25 cellular contexts compared by ENCODE assay signal in genomic region chrX:20300822-20301221, GRCh38. TPM values are rescaled to one million over a fixed set of nuclear protein-coding genes. Genes with fewer than 3 reads are reported as not detected.
DNase-seq lines count a peak whose midpoint lies in the region; ATAC-seq lines count a peak whose summit lies in the region.
"Had no signal": no experiment of that assay in that cellular context is flagged by ENCODE, and none has a peak within 500 bp of the region (broad histone marks: within the 10 kb centered on the region; RNA-seq: fewer than 3 reads in every experiment).

No MANE protein-coding gene starts in this region.

- no peaks in the 10 kb centered on the region for H3K4me1 Mint-ChIP-seq in activated T-cell treated with anti-CD3 and anti-CD28 coated beads, Interleukin-2, amount 50 U/mL, for 72 hours (ENCODE audit: low read depth)
- H3K4me1 Mint-ChIP-seq in activated T-cell treated with anti-CD3 and anti-CD28 coated beads, Interleukin-2, amount 50 U/mL, for 4 hours (ENCODE audit: low read depth) = peaks cover 4% of the 10 kb centered on the region

- H3K4me3 Mint-ChIP-seq in activated T-cell treated with anti-CD3 and anti-CD28 coated beads, Interleukin-2, amount 50 U/mL, for 72 hours = no peak overlapping the region
- no peak overlapping the region for H3K4me3 Mint-ChIP-seq in activated T-cell treated with anti-CD3 and anti-CD28 coated beads, Interleukin-2, amount 50 U/mL, for 4 hours
- H3K4me3 Mint-ChIP-seq: CD4-positive, alpha-beta T cell; central memory CD8-positive, alpha-beta T cell; dendritic cell treated with granulocyte-macrophage colony-stimulating factor and Interleukin-4, amounts not matched to agents 40 ng/mL and 50 ng/mL, for 4 days; natural killer cell treated with Interleukin-12 subunit alpha and Interleukin-12 subunit beta and Interleukin-15 and Interleukin-18, amount 100 ng/mL, for 72 hours; type B pancreatic cell had no signal

- H3K36me3 Mint-ChIP-seq in activated T-cell treated with anti-CD3 and anti-CD28 coated beads, Interleukin-2, amount 50 U/mL, for 72 hours (ENCODE audit: insufficient read depth in 2 of 2) = no peaks in the 10 kb centered on the region
- H3K36me3 Mint-ChIP-seq in activated T-cell treated with anti-CD3 and anti-CD28 coated beads, Interleukin-2, amount 50 U/mL, for 4 hours (ENCODE audit: insufficient read depth) = no peaks in the 10 kb centered on the region
- H3K36me3 Mint-ChIP-seq: natural killer cell treated with Interleukin-12 subunit alpha and Interleukin-12 subunit beta and Interleukin-15 and Interleukin-18, amount 100 ng/mL, for 72 hours had no signal

- H3K9me3 Mint-ChIP-seq in activated T-cell treated with anti-CD3 and anti-CD28 coated beads, Interleukin-2, amount 50 U/mL, for 72 hours = no peaks in the 10 kb centered on the region
- no peaks in the 10 kb centered on the region for H3K9me3 Mint-ChIP-seq in activated T-cell treated with anti-CD3 and anti-CD28 coated beads, Interleukin-2, amount 50 U/mL, for 4 hours
- H3K9me3 Mint-ChIP-seq: CD4-positive, alpha-beta T cell; central memory CD8-positive, alpha-beta T cell; natural killer cell treated with Interleukin-12 subunit alpha and Interleukin-12 subunit beta and Interleukin-15 and Interleukin-18, amount 100 ng/mL, for 72 hours had no signal

- DNase-seq in NCI-H748 (lab: John Stamatoyannopoulos, UW; ENCODE audit: unreplicated experiment) (peak; percentile 13), NCI-H748 treated with DMSO at 0.1 percent for 48 hours (lab: John Stamatoyannopoulos, UW) (no peak), NCI-H69 (lab: John Stamatoyannopoulos, UW) (peak; percentile 40), left kidney (ENCODE audit: low read depth, low spot score) (peak; percentile 15), NCI-H2107 (lab: John Stamatoyannopoulos, UW) (no peak), OCI-M2 (lab: John Stamatoyannopoulos, UW; ENCODE audit: unreplicated experiment) (no peak)
- DNase-seq in activated T-cell treated with anti-CD3 and anti-CD28 coated beads, Interleukin-2, amount 50 U/mL, for 72 hours = no peak
- no peak for DNase-seq in activated T-cell treated with anti-CD3 and anti-CD28 coated beads, Interleukin-2, amount 50 U/mL, for 4 hours
- DNase-seq: activated effector memory CD4-positive, alpha-beta T cell treated with Interleukin-2 at 50 U/mL for 16 hours; AML-193; CD4-positive, alpha-beta T cell; kidney glomerular epithelial cell; lower lobe of right lung; MM.1S; mucosa of descending colon; NCI-H187; NCI-H774; small intestine; stimulated activated CD4-positive, alpha-beta T cell treated with anti-CD3 and anti-CD28 coated beads, Interleukin-1b, Interleukin-23, amount 100 ng/mL, for 48 hours had no signal

- peaks cover 21% of the 10 kb centered on the region for H3K27me3 Mint-ChIP-seq in activated T-cell treated with anti-CD3 and anti-CD28 coated beads, Interleukin-2, amount 50 U/mL, for 72 hours (ENCODE audit: low read depth)
- H3K27me3 Mint-ChIP-seq in activated T-cell treated with anti-CD3 and anti-CD28 coated beads, Interleukin-2, amount 50 U/mL, for 4 hours (ENCODE audit: low read depth) = no peaks in the 10 kb centered on the region
- H3K27me3 Mint-ChIP-seq: CD4-positive, alpha-beta T cell; central memory CD8-positive, alpha-beta T cell had no signal

- no peak overlapping the region for H3K27ac Mint-ChIP-seq in activated T-cell treated with anti-CD3 and anti-CD28 coated beads, Interleukin-2, amount 50 U/mL, for 72 hours
- H3K27ac Mint-ChIP-seq: CD4-positive, alpha-beta T cell; dendritic cell treated with granulocyte-macrophage colony-stimulating factor and Interleukin-4, amounts not matched to agents 40 ng/mL and 50 ng/mL, for 4 days; natural killer cell treated with Interleukin-12 subunit alpha and Interleukin-12 subunit beta and Interleukin-15 and Interleukin-18, amount 100 ng/mL, for 72 hours; type B pancreatic cell had no signal

- peak; percentile 53 to 88 for ATAC-seq in activated T-cell treated with anti-CD3 and anti-CD28 coated beads, Interleukin-2, amount 50 U/mL, for 72 hours (replicated peaks in 1 of 2)
- no peak for ATAC-seq in activated T-cell treated with anti-CD3 and anti-CD28 coated beads, Interleukin-2, amount 50 U/mL, for 4 hours
- ATAC-seq: activated CD4-positive, CD25-positive, alpha-beta regulatory T cell treated with anti-CD3 and anti-CD28 coated beads, Interleukin-2, amount 50 U/mL, for 24 hours; HCT116; lower lobe of right lung; mucosa of descending colon; natural killer cell treated with Interleukin-12 subunit alpha and Interleukin-12 subunit beta and Interleukin-15 and Interleukin-18, amount 100 ng/mL, for 72 hours had no signal

RNA-seq across cellular contexts. Expression of gene RPS6KA3, which starts 34.1 kb away (rescaled TPM):
- total RNA-seq in activated T-cell treated with anti-CD3 and anti-CD28 coated beads, Interleukin-2, amount 50 U/mL, for 72 hours = 10 to 100 TPM; 49.4 to 54.4 TPM
- 10 to 100 TPM; 51.7 to 56.9 (median 54.2) TPM for total RNA-seq in activated T-cell treated with anti-CD3 and anti-CD28 coated beads, Interleukin-2, amount 50 U/mL, for 4 hours

Comparison
In these comparisons a context has a peak if more than half of its experiments do, and no peak if none do; other contexts are left out.
1. DNase-seq: peak in NCI-H748 (single experiment), NCI-H69 (single experiment) and left kidney (single experiment); none in NCI-H748 treated with DMSO at 0.1 percent for 48 hours (single experiment), activated T-cell treated with anti-CD3 and anti-CD28 coated beads, Interleukin-2, amount 50 U/mL, for 72 hours (0 of 2), activated T-cell treated with anti-CD3 and anti-CD28 coated beads, Interleukin-2, amount 50 U/mL, for 4 hours (single experiment), NCI-H2107 (single experiment) and OCI-M2 (single experiment).
2. ATAC-seq: peak in activated T-cell treated with anti-CD3 and anti-CD28 coated beads, Interleukin-2, amount 50 U/mL, for 72 hours (2 of 2); none in activated T-cell treated with anti-CD3 and anti-CD28 coated beads, Interleukin-2, amount 50 U/mL, for 4 hours (0 of 2).